31 cellular contexts compared by ENCODE assay signal in the genomic region with DNA sequence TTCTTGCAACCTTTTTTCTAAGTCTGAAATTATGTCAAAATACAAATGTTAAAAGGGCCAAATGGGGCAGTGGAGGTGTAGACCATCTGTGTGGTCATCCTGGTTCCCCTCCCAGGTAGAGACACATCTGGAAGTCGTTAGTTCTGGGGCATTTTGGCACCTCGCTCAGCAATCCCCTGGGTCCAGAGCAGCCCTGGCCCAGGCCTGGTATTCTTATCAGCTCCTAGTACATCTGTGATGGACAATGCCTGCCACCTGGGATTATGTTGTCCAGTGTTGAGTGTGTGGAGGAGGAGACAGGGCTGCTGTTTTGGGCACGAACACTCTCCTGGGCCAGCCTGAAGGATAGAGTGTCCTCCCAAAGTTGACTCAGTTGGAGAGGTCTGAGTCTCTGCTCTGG.
"Had no signal": no experiment of that assay in that cellular context is flagged by ENCODE, and none has a peak within 500 bp of the region (broad histone marks: within the 10 kb centered on the region; RNA-seq: fewer than 3 reads in every experiment).

No MANE protein-coding gene starts in this region.

- H3K9me3 ChIP-seq: esophagus squamous epithelium, psoas muscle, sigmoid colon, stomach, thyroid gland, upper lobe of right lung had no signal

- H3K27ac ChIP-seq: esophagus squamous epithelium, parathyroid adenoma, psoas muscle, sigmoid colon, stomach, thyroid gland, upper lobe of right lung had no signal

- H3K27ac Mint-ChIP-seq: activated naive CD4-positive, alpha-beta T cell treated with anti-CD3 and anti-CD28 coated beads, Interleukin-2, amount 50 U/mL, for 24 hours; activated T-helper 2 cell treated with anti-CD3 and anti-CD28 coated beads, Interferon-gamma antibody, Interleukin-2, Interleukin-4, amounts not matched to agents 10 μg/mL and 5 μg/mL and 100 μg/mL, durations not matched to agents 14 hours and 24 hours and 36 hours; immature natural killer cell; nephron progenitor cell; stimulated activated effector memory CD8-positive, alpha-beta T cell treated with anti-CD3 and anti-CD28 coated beads, Interleukin-12 subunit alpha, Interleukin-12 subunit beta, amount 100 ng/mL, for 72 hours had no signal

- H2AFZ ChIP-seq: parathyroid adenoma had no signal

- H3K9me3 Mint-ChIP-seq: activated naive CD4-positive, alpha-beta T cell treated with anti-CD3 and anti-CD28 coated beads, Interleukin-2, amount 50 U/mL, for 24 hours; activated T-cell treated with anti-CD3 and anti-CD28 coated beads, Interleukin-2, amount 50 U/mL, for 4 hours; activated T-helper 2 cell treated with anti-CD3 and anti-CD28 coated beads, Interferon-gamma antibody, Interleukin-2, Interleukin-4, amounts not matched to agents 10 μg/mL and 5 μg/mL and 100 μg/mL, durations not matched to agents 14 hours and 24 hours and 36 hours; stimulated activated effector memory CD8-positive, alpha-beta T cell treated with anti-CD3 and anti-CD28 coated beads, Interleukin-12 subunit alpha, Interleukin-12 subunit beta, amount 100 ng/mL, for 72 hours; T-helper 1 cell treated with Interleukin-12 subunit alpha and Interleukin-12 subunit beta and Interleukin-4 antibody, amounts not matched to agents 30 μg/mL and 1 μg/mL, for 36 hours had no signal

- ATAC-seq: activated CD4-positive, CD25-positive, alpha-beta regulatory T cell treated with anti-CD3 and anti-CD28 coated beads, Interleukin-2, amount 50 U/mL, for 24 hours; activated T-cell treated with anti-CD3 and anti-CD28 coated beads, Interleukin-2, amount 50 U/mL, for 4 hours; left colon; psoas muscle; stimulated activated effector memory CD8-positive, alpha-beta T cell treated with anti-CD3 and anti-CD28 coated beads, Interleukin-12 subunit alpha, Interleukin-12 subunit beta, amount 100 ng/mL, for 72 hours; upper lobe of right lung had no signal

- H3K27me3 ChIP-seq: sigmoid colon, stomach, thyroid gland, upper lobe of right lung had no signal

- H3K79me2 ChIP-seq: parathyroid adenoma had no signal

- H3K4me3 Mint-ChIP-seq: activated naive CD4-positive, alpha-beta T cell treated with anti-CD3 and anti-CD28 coated beads, Interleukin-2, amount 50 U/mL, for 24 hours; activated T-cell treated with anti-CD3 and anti-CD28 coated beads, Interleukin-2, amount 50 U/mL, for 4 hours; immature natural killer cell; stimulated activated effector memory CD8-positive, alpha-beta T cell treated with anti-CD3 and anti-CD28 coated beads, Interleukin-12 subunit alpha, Interleukin-12 subunit beta, amount 100 ng/mL, for 72 hours; T-helper 1 cell treated with Interleukin-12 subunit alpha and Interleukin-12 subunit beta and Interleukin-4 antibody, amounts not matched to agents 30 μg/mL and 1 μg/mL, for 36 hours had no signal

- DNase-seq: activated CD4-positive, alpha-beta T cell treated with anti-CD3 and anti-CD28 coated beads for 48 hours; activated CD4-positive, alpha-beta T cell treated with anti-CD3 and anti-CD28 coated beads, Interleukin-2, amount 50 U/mL, for 48 hours; activated CD8-positive, alpha-beta memory T cell treated with anti-CD3 and anti-CD28 coated beads, Interleukin-2, amount 50 U/mL, for 48 hours; activated T-cell treated with anti-CD3 and anti-CD28 coated beads, Interleukin-2, amount 50 U/mL, for 4 hours; anterior cingulate cortex; dermis blood vessel endothelial cell; effector CD4-positive, alpha-beta T cell; esophagus squamous epithelium; foreskin melanocyte; hypothalamus; immature natural killer cell; kidney; left colon; mammary epithelial cell; nephron progenitor cell; occipital lobe; psoas muscle; sigmoid colon; small intestine; stimulated activated CD4-positive, alpha-beta T cell treated with anti-CD3 and anti-CD28 coated beads, Interleukin-4, amount 100 ng/mL, for 24 hours; stomach; T-helper 9 cell; thyroid gland; upper lobe of right lung; WERI-Rb-1 had no signal

- H3K36me3 ChIP-seq: esophagus squamous epithelium, sigmoid colon, stomach, thyroid gland, upper lobe of right lung, WERI-Rb-1 had no signal

- H3K36me3 Mint-ChIP-seq: activated naive CD4-positive, alpha-beta T cell treated with anti-CD3 and anti-CD28 coated beads, Interleukin-2, amount 50 U/mL, for 24 hours; immature natural killer cell; stimulated activated effector memory CD8-positive, alpha-beta T cell treated with anti-CD3 and anti-CD28 coated beads, Interleukin-12 subunit alpha, Interleukin-12 subunit beta, amount 100 ng/mL, for 72 hours had no signal

- H3K4me3 ChIP-seq: esophagus squamous epithelium, psoas muscle, sigmoid colon, stomach, thyroid gland, upper lobe of right lung had no signal

- H3K4me1 Mint-ChIP-seq: immature natural killer cell; stimulated activated effector memory CD8-positive, alpha-beta T cell treated with anti-CD3 and anti-CD28 coated beads, Interleukin-12 subunit alpha, Interleukin-12 subunit beta, amount 100 ng/mL, for 72 hours had no signal

- H3K27me3 Mint-ChIP-seq: activated naive CD4-positive, alpha-beta T cell treated with anti-CD3 and anti-CD28 coated beads, Interleukin-2, amount 50 U/mL, for 24 hours had no signal
